ENCODE assay signal across 16 cellular contexts in genomic region chr20:58432190-58432954, GRCh38. TPM values are rescaled to one million over a fixed set of nuclear protein-coding genes. Genes with fewer than 3 reads are reported as not detected.
DNase-seq lines count a peak whose midpoint lies in the region; ATAC-seq and TF ChIP-seq lines count a peak whose summit lies in the region.
"Had no signal": no experiment of that assay in that cellular context is flagged by ENCODE, and none has a peak within 500 bp of the region (broad histone marks: within the 10 kb centered on the region; RNA-seq: fewer than 3 reads in every experiment).

No MANE protein-coding gene starts in this region.

- H3K27me3 Mint-ChIP-seq in CD8-positive, alpha-beta memory T cell: no peaks in the 10 kb centered on the region
- no peaks in the 10 kb centered on the region for H3K27me3 Mint-ChIP-seq in endodermal cell (ENCODE audit: insufficient read depth)
- H3K27me3 Mint-ChIP-seq: naive B cell had no signal

- intact Hi-C loops in sciatic nerve (cut with DNase I): no loop called here

- no peak overlapping the region for H3K4me2 ChIP-seq in MM.1S (ENCODE audit: low read depth, low read length)

- no peak for TF ChIP-seq POLR2A in GM18505 (IDR thresholded peaks at IDR 0.05; ENCODE audit: borderline replicate concordance, extremely low read depth, insufficient read depth, insufficient read length)

- H3K27me3 ChIP-seq in CD8-positive, alpha-beta memory T cell (ENCODE audit: insufficient read depth, low read length, poor library complexity, severe bottlenecking): no peaks in the 10 kb centered on the region
- H3K27me3 ChIP-seq in MM.1S (replicated peaks; ENCODE audit: insufficient read depth, low read length) (no peaks in the 10 kb centered on the region), endodermal cell (ENCODE audit: control insufficient read depth, insufficient read depth, low read length, poor library complexity, severe bottlenecking) (no peaks in the 10 kb centered on the region)
- H3K27me3 ChIP-seq: brain microvascular endothelial cell had no signal

- no peak overlapping the region for H3K4me3 ChIP-seq in CD8-positive, alpha-beta memory T cell (ENCODE audit: low read length)
- H3K4me3 ChIP-seq in MM.1S (ENCODE audit: low read length) (no peak overlapping the region), foreskin fibroblast (ENCODE audit: low read depth in 1 of 2, low read length in 2 of 2) (no peak overlapping the region), endodermal cell (ENCODE audit: low read length) (no peak overlapping the region)

- ATAC-seq in sciatic nerve (peak; percentile 99), GM18505 (IDR thresholded peaks at IDR 0.05; ENCODE audit: unreplicated experiment) (no peak), GM18520 (IDR thresholded peaks at IDR 0.05; ENCODE audit: unreplicated experiment) (no peak)
- ATAC-seq: HCT116 had no signal

- TF ChIP-seq CTCF in MM.1S (IDR thresholded peaks at IDR 0.05; ENCODE audit: low read length) (no peak), foreskin fibroblast (IDR thresholded peaks at IDR 0.05; ENCODE audit: low read depth, low read length) (no peak), endodermal cell (conservative IDR thresholded peaks at IDR 0.05) (no peak)

- H3K9me3 ChIP-seq in CD8-positive, alpha-beta memory T cell (ENCODE audit: low read length): no peaks in the 10 kb centered on the region
- no peaks in the 10 kb centered on the region for H3K9me3 ChIP-seq in MM.1S (replicated peaks; ENCODE audit: insufficient read depth, low read length)
- no peaks in the 10 kb centered on the region for H3K9me3 ChIP-seq in endodermal cell (ENCODE audit: control insufficient read depth, low read length)

- peak overlapping the region in 6 of 8 donors; percentile 41 to 81 (median 68) for H3K27ac Mint-ChIP-seq in CD8-positive, alpha-beta memory T cell
- H3K27ac Mint-ChIP-seq in endodermal cell: no peak overlapping the region

- H3K4me1 Mint-ChIP-seq in CD8-positive, alpha-beta memory T cell: peaks cover 39 to 54% (median 53%) of the 10 kb centered on the region in 3 donors
- H3K4me1 Mint-ChIP-seq in endodermal cell: peaks cover 22% of the 10 kb centered on the region

- 89 to 91% methylated on average over 3 of the region's 3 CpGs for WGBS in endodermal cell (ENCODE audit: insufficient coverage in 1 of 2, insufficient read length in 1 of 2), 2 experiments

- H3K36me3 Mint-ChIP-seq in CD8-positive, alpha-beta memory T cell: peaks cover 0 to 46% (median 15%) of the 10 kb centered on the region in 3 donors
- H3K36me3 Mint-ChIP-seq in endodermal cell (ENCODE audit: low read depth): peaks cover 29% of the 10 kb centered on the region

- H3K4me1 ChIP-seq in CD8-positive, alpha-beta memory T cell (ENCODE audit: insufficient read depth, low read length): peaks cover 15% of the 10 kb centered on the region
- H3K4me1 ChIP-seq in MM.1S (ENCODE audit: low read length): peaks cover 12% of the 10 kb centered on the region
- no peaks in the 10 kb centered on the region for H3K4me1 ChIP-seq in endodermal cell (ENCODE audit: control insufficient read depth, insufficient read depth, low read length)

- H3K36me3 ChIP-seq in CD8-positive, alpha-beta memory T cell (ENCODE audit: insufficient read depth, low read length): peaks cover 6% of the 10 kb centered on the region
- H3K36me3 ChIP-seq in MM.1S (replicated peaks; ENCODE audit: insufficient read depth, low read length) (0 out of 2 replicates have a peak, but pooled peaks cover 4% of the 10 kb centered on the region), endodermal cell (ENCODE audit: control insufficient read depth, insufficient read depth, low read length) (peaks cover 49% of the 10 kb centered on the region)
- H3K36me3 ChIP-seq: brain microvascular endothelial cell had no signal

- peaks cover 5% of the 10 kb centered on the region; the same call in 1 of the 2 replicates for H4K20me1 ChIP-seq in MM.1S (ENCODE audit: insufficient read depth, low read length)

- POLR2A ChIA-PET in CD8-positive, alpha-beta memory T cell (lab: Charles Lee): no interaction called here

- no peaks in the 10 kb centered on the region for H3K9me2 ChIP-seq in MM.1S (replicated peaks; ENCODE audit: insufficient read depth, low read length)

- CTCF ChIA-PET in CD8-positive, alpha-beta memory T cell (lab: Charles Lee): no interaction called here

- H3K4me3 Mint-ChIP-seq in CD8-positive, alpha-beta memory T cell: peak overlapping the region in 1 of 7 donors; percentile 0
- H3K4me3 Mint-ChIP-seq in endodermal cell: no peak overlapping the region
- H3K4me3 Mint-ChIP-seq: naive B cell had no signal

- peaks cover 84% of the 10 kb centered on the region for H3K79me2 ChIP-seq in MM.1S (ENCODE audit: low read length)

- DNase-seq in CD8-positive, alpha-beta memory T cell: no peak
- no peak for DNase-seq in MM.1S
- DNase-seq in foreskin fibroblast: peak; percentile 44 to 61
- no peak for DNase-seq in sciatic nerve (ENCODE audit: low spot score)
- no peak for DNase-seq in endodermal cell
- DNase-seq: brain microvascular endothelial cell; kidney glomerular epithelial cell; naive B cell; NCI-H2029; NCI-H82; stimulated activated naive CD4-positive, alpha-beta T cell treated with Interleukin-2 at 50 U/mL for 16 hours; T-helper 9 cell had no signal

- H2AFZ ChIP-seq in MM.1S (ENCODE audit: low read length): no peak overlapping the region

- no peaks in the 10 kb centered on the region for H3F3A ChIP-seq in MM.1S (ENCODE audit: insufficient read depth, low read length)

- no peak overlapping the region for H3K27ac ChIP-seq in CD8-positive, alpha-beta memory T cell (ENCODE audit: low read depth, low read length)
- H3K27ac ChIP-seq in MM.1S (ENCODE audit: low read length): peak overlapping the region; percentile 28; the same call in 1 of the 2 replicates
- no peak overlapping the region for H3K27ac ChIP-seq in endodermal cell (ENCODE audit: low read depth, low read length)
- H3K27ac ChIP-seq: brain microvascular endothelial cell, HL-60 had no signal

- H3K9ac ChIP-seq in MM.1S (ENCODE audit: low read length) (no peak overlapping the region), endodermal cell (ENCODE audit: extremely low read depth, low read length, poor library complexity, severe bottlenecking) (no peak overlapping the region)

- no peaks in the 10 kb centered on the region for H3K9me3 Mint-ChIP-seq in CD8-positive, alpha-beta memory T cell
- H3K9me3 Mint-ChIP-seq in endodermal cell: no peaks in the 10 kb centered on the region
- H3K9me3 Mint-ChIP-seq: naive B cell had no signal

RNA-seq across cellular contexts. Expression of gene VAPB, which starts 43.3 kb away (rescaled TPM):
- 10 to 100 TPM; 36.6 to 40.3 TPM for total RNA-seq in CD8-positive, alpha-beta memory T cell
- polyA plus RNA-seq in CD8-positive, alpha-beta memory T cell: 31.5 TPM
- total RNA-seq in sciatic nerve (51.1 TPM), endodermal cell (10 to 100 TPM; 47.3 to 47.5 TPM)
- polyA plus RNA-seq in endodermal cell (2013, experiment 1 of 2): 39.5 TPM
- polyA plus RNA-seq in endodermal cell (2013, experiment 2 of 2): 32.1 TPM

Comparison
In these comparisons a context has a peak if more than half of its experiments do, and no peak if none do; other contexts are left out.
1. DNase-seq: peak in foreskin fibroblast (2 of 2); none in CD8-positive, alpha-beta memory T cell (0 of 5), MM.1S (single experiment), sciatic nerve (single experiment) and endodermal cell (single experiment).